In genomic region chr2:144517825-144518699, GRCh38 we compare ENCODE assay signal across 8 cellular contexts. TPM values are rescaled to one million over a fixed set of nuclear protein-coding genes. Genes with fewer than 3 reads are reported as not detected.
DNase-seq lines count a peak whose midpoint lies in the region; ATAC-seq and TF ChIP-seq lines count a peak whose summit lies in the region.

No MANE protein-coding gene starts in this region.

- peak overlapping the region; percentile 96 for H3K27ac ChIP-seq in HEK293 (ENCODE audit: extremely low read depth, low read depth, low read length)
- H3K27ac ChIP-seq in SK-N-MC = peak overlapping the region; percentile 99

- no peak for ATAC-seq in HG02623 (IDR thresholded peaks at IDR 0.05; ENCODE audit: unreplicated experiment)

- H3K27ac Mint-ChIP-seq in glutamatergic neuron (ENCODE audit: unreplicated experiment) = no peak overlapping the region
- H3K27ac Mint-ChIP-seq in activated T-helper 2 cell treated with anti-CD3 and anti-CD28 coated beads, Interferon-gamma antibody, Interleukin-2, Interleukin-4, amounts not matched to agents 10 μg/mL and 5 μg/mL and 100 μg/mL, durations not matched to agents 14 hours and 24 hours and 36 hours = no peak overlapping the region

- intact Hi-C loops in activated T-helper 2 cell treated with anti-CD3 and anti-CD28 coated beads, Interferon-gamma antibody, Interleukin-2, Interleukin-4, amounts not matched to agents 10 μg/mL and 5 μg/mL and 100 μg/mL, durations not matched to agents 14 hours and 24 hours and 36 hours (cut with micrococcal nuclease) = loop anchor here (1.0 to 10.0 kb wide), 15 partner anchors 17 to 813 kb away; a partner anchor contains a TSS

- peak overlapping the region; percentile 96 for H3K4me2 ChIP-seq in skeletal muscle satellite cell (ENCODE audit: low read length)

- CTCF ChIA-PET in HEK293 (lab: Yijun Ruan, JAX) = no interaction called here

- peaks cover 13% of the 10 kb centered on the region for H3K27me3 Mint-ChIP-seq in glutamatergic neuron (ENCODE audit: unreplicated experiment)
- peaks cover 32% of the 10 kb centered on the region for H3K27me3 Mint-ChIP-seq in activated T-helper 2 cell treated with anti-CD3 and anti-CD28 coated beads, Interferon-gamma antibody, Interleukin-2, Interleukin-4, amounts not matched to agents 10 μg/mL and 5 μg/mL and 100 μg/mL, durations not matched to agents 14 hours and 24 hours and 36 hours (ENCODE audit: low read depth)

- H3K9ac ChIP-seq in SK-N-MC (ENCODE audit: insufficient read length) (peak overlapping the region; percentile 96), skeletal muscle satellite cell (ENCODE audit: low read depth, low read length) (peak overlapping the region; percentile 94)

- peaks cover 17% of the 10 kb centered on the region for H3K9me3 Mint-ChIP-seq in glutamatergic neuron (ENCODE audit: unreplicated experiment)
- no peaks in the 10 kb centered on the region for H3K9me3 Mint-ChIP-seq in activated T-helper 2 cell treated with anti-CD3 and anti-CD28 coated beads, Interferon-gamma antibody, Interleukin-2, Interleukin-4, amounts not matched to agents 10 μg/mL and 5 μg/mL and 100 μg/mL, durations not matched to agents 14 hours and 24 hours and 36 hours

- H3K4me3 ChIP-seq in HEK293 (ENCODE audit: low read depth, low read length) = peak overlapping the region; percentile 90
- peak overlapping the region; percentile 92 for H3K4me3 ChIP-seq in SK-N-MC
- peak overlapping the region; percentile 84 for H3K4me3 ChIP-seq in skeletal muscle satellite cell (ENCODE audit: low read length)

- H3K4me3 Mint-ChIP-seq in glutamatergic neuron (ENCODE audit: unreplicated experiment) = no peak overlapping the region
- no peak overlapping the region for H3K4me3 Mint-ChIP-seq in activated T-helper 2 cell treated with anti-CD3 and anti-CD28 coated beads, Interferon-gamma antibody, Interleukin-2, Interleukin-4, amounts not matched to agents 10 μg/mL and 5 μg/mL and 100 μg/mL, durations not matched to agents 14 hours and 24 hours and 36 hours (ENCODE audit: low read depth)

- H3K27me3 ChIP-seq in skeletal muscle satellite cell (ENCODE audit: control insufficient read depth, insufficient read depth, low read length) = no peaks in the 10 kb centered on the region

- H3K4me1 ChIP-seq in HEK293 (ENCODE audit: control insufficient read depth, insufficient read depth, low read length) (peaks cover 11% of the 10 kb centered on the region; the same call in 1 of the 2 replicates), skeletal muscle satellite cell (ENCODE audit: control insufficient read depth, insufficient read depth, low read length) (peaks cover 55% of the 10 kb centered on the region)

- H3K9me3 ChIP-seq in HEK293 (ENCODE audit: control insufficient read depth, insufficient read depth, low read depth, low read length) (no peaks in the 10 kb centered on the region), SK-N-MC (ENCODE audit: low read depth, low read length) (no peaks in the 10 kb centered on the region), skeletal muscle satellite cell (replicated peaks; ENCODE audit: low read length) (no peaks in the 10 kb centered on the region)

- peaks cover 35% of the 10 kb centered on the region for H3K4me1 Mint-ChIP-seq in glutamatergic neuron (ENCODE audit: low read depth, unreplicated experiment)
- peaks cover 27% of the 10 kb centered on the region for H3K4me1 Mint-ChIP-seq in activated T-helper 2 cell treated with anti-CD3 and anti-CD28 coated beads, Interferon-gamma antibody, Interleukin-2, Interleukin-4, amounts not matched to agents 10 μg/mL and 5 μg/mL and 100 μg/mL, durations not matched to agents 14 hours and 24 hours and 36 hours (ENCODE audit: low read depth)

- TF ChIP-seq CTCF in HEK293 (tag by site-specific recombination; IDR thresholded peaks at IDR 0.05) (no peak), glutamatergic neuron (IDR thresholded peaks at IDR 0.05; ENCODE audit: partially characterized antibody, unreplicated experiment) (no peak)

- DNase-seq in SK-N-MC (ENCODE audit: low read depth, low spot score) = no peak
- DNase-seq in glutamatergic neuron = peak; percentile 41
- DNase-seq in MV-4-11 (lab: John Stamatoyannopoulos, UW) = no peak
- DNase-seq in OCI-M2 (lab: John Stamatoyannopoulos, UW; ENCODE audit: unreplicated experiment) = no peak
- DNase-seq in activated T-helper 2 cell treated with anti-CD3 and anti-CD28 coated beads, Interferon-gamma antibody, Interleukin-2, Interleukin-4, amounts not matched to agents 10 μg/mL and 5 μg/mL and 100 μg/mL, durations not matched to agents 14 hours and 24 hours and 36 hours (ENCODE audit: low spot score) = no peak

- peaks cover 6% of the 10 kb centered on the region for H3K36me3 Mint-ChIP-seq in glutamatergic neuron (ENCODE audit: unreplicated experiment)
- peaks cover 28% of the 10 kb centered on the region for H3K36me3 Mint-ChIP-seq in activated T-helper 2 cell treated with anti-CD3 and anti-CD28 coated beads, Interferon-gamma antibody, Interleukin-2, Interleukin-4, amounts not matched to agents 10 μg/mL and 5 μg/mL and 100 μg/mL, durations not matched to agents 14 hours and 24 hours and 36 hours (ENCODE audit: low read depth)

- POLR2A ChIA-PET in HEK293 (lab: Yijun Ruan, JAX) = no interaction called here

- H3K36me3 ChIP-seq in HEK293 (ENCODE audit: control insufficient read depth in 2 of 2, insufficient read depth in 1 of 2, low read length in 2 of 2) (peaks cover 0 to 15% of the 10 kb centered on the region in 2 experiments; a peak in 1 of 3 replicates), SK-N-MC (ENCODE audit: insufficient read depth, low read length) (peaks cover 36% of the 10 kb centered on the region), skeletal muscle satellite cell (ENCODE audit: insufficient read depth, low read length) (no peaks in the 10 kb centered on the region)

TF ChIP-seq in HEK293, 187 proteins besides CTCF, POLR2A, EP300 and RAD21 (continues in another document):
- no peak for TF ChIP-seq ZIC2 (tag by site-specific recombination; IDR thresholded peaks at IDR 0.05)
- no peak for TF ChIP-seq ZFP41 (tag by site-specific recombination; IDR thresholded peaks at IDR 0.05; ENCODE audit: borderline replicate concordance)
- peak; percentile 19; the same call in 1 of the 2 replicates for TF ChIP-seq PATZ1 (tag by site-specific recombination; IDR thresholded peaks at IDR 0.05)
- TF ChIP-seq ZBTB11 (tag by site-specific recombination; conservative IDR thresholded peaks at IDR 0.05; ENCODE audit: low read depth) = peak; percentile 56
- no peak for TF ChIP-seq ZNF654 (tag by site-specific recombination; IDR thresholded peaks at IDR 0.05; ENCODE audit: low read depth)

RNA-seq across cellular contexts. Expression of gene ZEB2, which starts 1.9 kb away (rescaled TPM):
- total RNA-seq in glutamatergic neuron (ENCODE audit: unreplicated experiment) = 121 TPM
- total RNA-seq in skeletal muscle satellite cell (2012; rRNA removed) = 57.8 and 63.1 TPM in 2 replicates
- 50.9 and 53.2 TPM in 2 replicates for total RNA-seq in activated T-helper 2 cell treated with anti-CD3 and anti-CD28 coated beads, Interferon-gamma antibody, Interleukin-2, Interleukin-4, amounts not matched to agents 10 μg/mL and 5 μg/mL and 100 μg/mL, durations not matched to agents 14 hours and 24 hours and 36 hours
